20 cellular contexts compared by ENCODE assay signal in genomic region chr5:176371621-176372539, GRCh38. TPM values are rescaled to one million over a fixed set of nuclear protein-coding genes. Genes with fewer than 3 reads are reported as not detected.
A peak's percentile ranks its signal among the peaks of the same experiment; 100 is the strongest.
DNase-seq lines count a peak whose midpoint lies in the region; TF ChIP-seq lines count a peak whose summit lies in the region.
"Had no signal": no experiment of that assay in that cellular context is flagged by ENCODE, and none has a peak within 500 bp of the region (broad histone marks: within the 10 kb centered on the region; RNA-seq: fewer than 3 reads in every experiment).

No MANE protein-coding gene starts in this region.

- H3K27ac ChIP-seq in right atrium auricular region (peak overlapping the region; percentile 63 to 87), sigmoid colon (no peak overlapping the region)
- H3K27ac ChIP-seq: vagina had no signal

- TF ChIP-seq POLR2A in sigmoid colon (IDR thresholded peaks at IDR 0.05) = no peak

- peak; percentile 68 for DNase-seq in CD1c-positive myeloid dendritic cell (ENCODE audit: extremely low spot score)
- DNase-seq in SK-MEL-5 (ENCODE audit: low read depth, low spot score) = peak; percentile 28
- DNase-seq in right atrium auricular region (ENCODE audit: low spot score) = no peak
- DNase-seq in sigmoid colon = peak; percentile 46
- no peak for DNase-seq in stimulated activated CD4-positive, alpha-beta T cell treated with anti-CD3 and anti-CD28 coated beads, Interleukin-15, amount 100 ng/mL, for 24 hours
- DNase-seq in NCI-H524 (lab: John Stamatoyannopoulos, UW) = no peak
- DNase-seq in amniotic stem cell (lab: John Stamatoyannopoulos, UW) = no peak
- DNase-seq in stimulated activated CD4-positive, alpha-beta T cell treated with anti-CD3 and anti-CD28 coated beads, Interleukin-4, amount 100 ng/mL, for 4 hours = no peak
- DNase-seq: activated CD4-positive, alpha-beta memory T cell treated with anti-CD3 and anti-CD28 coated beads for 36 hours; activated naive CD8-positive, alpha-beta T cell treated with anti-CD3 and anti-CD28 coated beads, Interleukin-2, amount 50 U/mL, for 24 hours; activated T-cell treated with anti-CD3 and anti-CD28 coated beads, Interleukin-2, amount 50 U/mL, for 72 hours; COR-L47; effector memory CD4-positive, alpha-beta T cell; GDM1; NCI-H2029; NCI-H69; PC-3; spleen; stimulated activated naive B cell treated with anti-CD40 and anti-IgM and Interleukin-4, amounts not matched to agents 10 μg/mL and 1 μg/mL and 100 μg/mL, for 72 hours had no signal

- peaks cover 0 to 34% of the 10 kb centered on the region in 2 donors for H3K4me1 ChIP-seq in right atrium auricular region
- peaks cover 0 to 14% (median 11%) of the 10 kb centered on the region in 4 donors for H3K4me1 ChIP-seq in sigmoid colon
- H3K4me1 ChIP-seq: vagina had no signal

- 95 to 96% methylated on average over 13 of the region's 13 CpGs for WGBS in sigmoid colon, 2 donors

- in situ Hi-C loops in SK-MEL-5 (cut with HindIII; ENCODE audit: low pct_unique_long_range_greater_than_20kb, low sequenced_read_pairs) = no loop called here

- TF ChIP-seq CTCF in right atrium auricular region (IDR thresholded peaks at IDR 0.05) = no peak
- no peak for TF ChIP-seq CTCF in sigmoid colon (IDR thresholded peaks at IDR 0.05)

- H3K9me3 ChIP-seq in right atrium auricular region = no peaks in the 10 kb centered on the region
- no peaks in the 10 kb centered on the region for H3K9me3 ChIP-seq in sigmoid colon
- H3K9me3 ChIP-seq: spleen, vagina had no signal

- peaks cover 17% of the 10 kb centered on the region for H3K36me3 ChIP-seq in right atrium auricular region
- peaks cover 0 to 52% (median 10%) of the 10 kb centered on the region in 4 donors for H3K36me3 ChIP-seq in sigmoid colon

- TF ChIP-seq EP300 in sigmoid colon (IDR thresholded peaks at IDR 0.05) = no peak

- intact Hi-C loops in sigmoid colon (cut with DNase I) = no loop called here

- H3K4me3 ChIP-seq in right atrium auricular region (no peak overlapping the region), sigmoid colon (no peak overlapping the region)
- H3K4me3 ChIP-seq: spleen, vagina had no signal

- H3K27me3 ChIP-seq in right atrium auricular region (no peaks in the 10 kb centered on the region), sigmoid colon (no peaks in the 10 kb centered on the region)
- H3K27me3 ChIP-seq: spleen, vagina had no signal

RNA-seq across cellular contexts. Expression of gene ARL10, which starts 6.6 kb away (rescaled TPM):
- total RNA-seq in SK-MEL-5 (2014; rRNA removed; shearing (Covaris generic)) = 0.03 and 0.05 TPM in 2 replicates
- polyA plus RNA-seq in SK-MEL-5 (2015; cell fraction: cytosol; rRNA removed) = 0.02 TPM in 1 of 2 replicates, not detected in the other
- not detected in 2 replicates for polyA plus RNA-seq in SK-MEL-5 (2015; cell fraction: nucleus; rRNA removed)
- 1 to 10 TPM; 4.0 to 5.8 TPM for total RNA-seq in right atrium auricular region
- 10 to 100 TPM in 2 of 4 donors, 1 to 10 TPM in 2; 5.6 to 16.9 (median 10.5) TPM for total RNA-seq in sigmoid colon
- 1 to 10 TPM in 1 of 3 donors, under 1 TPM in 2; 0.23 to 1.8 (median 0.60) TPM for polyA plus RNA-seq in sigmoid colon

RNA-seq across cellular contexts. Expression of gene KIAA1191, which starts 10.3 kb away (rescaled TPM):
- 30.6 and 39.5 TPM in 2 replicates for total RNA-seq in SK-MEL-5 (2014; rRNA removed; shearing (Covaris generic))
- polyA plus RNA-seq in SK-MEL-5 (2015; cell fraction: cytosol; rRNA removed) = 71.0 and 85.6 TPM in 2 replicates
- 28.4 and 35.1 TPM in 2 replicates for polyA plus RNA-seq in SK-MEL-5 (2015; cell fraction: nucleus; rRNA removed)
- total RNA-seq in right atrium auricular region (100 to 1,000 TPM; 118 to 141 TPM), sigmoid colon (100 to 1,000 TPM in 3 of 4 donors, 10 to 100 TPM in 1; 88.8 to 117 (median 108) TPM)
- 100 to 1,000 TPM in 1 of 3 donors, 10 to 100 TPM in 2; 41.0 to 112 (median 62.5) TPM for polyA plus RNA-seq in sigmoid colon

RNA-seq across cellular contexts. Expression of gene NOP16, which starts 16.5 kb away (rescaled TPM):
- total RNA-seq in SK-MEL-5 (2014; rRNA removed; shearing (Covaris generic)) = 31.8 and 32.0 TPM in 2 replicates
- 45.6 and 52.4 TPM in 2 replicates for polyA plus RNA-seq in SK-MEL-5 (2015; cell fraction: cytosol; rRNA removed)
- polyA plus RNA-seq in SK-MEL-5 (2015; cell fraction: nucleus; rRNA removed) = 91.7 and 121 TPM in 2 replicates
- total RNA-seq in right atrium auricular region (10 to 100 TPM; 11.8 to 16.0 TPM), sigmoid colon (10 to 100 TPM in 1 of 4 donors, 1 to 10 TPM in 3; 4.4 to 17.8 (median 9.6) TPM)
- 10 to 100 TPM; 21.3 to 50.7 (median 22.2) TPM for polyA plus RNA-seq in sigmoid colon

RNA-seq across cellular contexts. Expression of gene HIGD2A, which starts 16.7 kb away (rescaled TPM):
- 210 and 216 TPM in 2 replicates for total RNA-seq in SK-MEL-5 (2014; rRNA removed; shearing (Covaris generic))
- polyA plus RNA-seq in SK-MEL-5 (2015; cell fraction: cytosol; rRNA removed) = 227 and 259 TPM in 2 replicates
- polyA plus RNA-seq in SK-MEL-5 (2015; cell fraction: nucleus; rRNA removed) = 28.6 and 35.7 TPM in 2 replicates
- 100 to 1,000 TPM; 231 to 249 TPM for total RNA-seq in right atrium auricular region
- 100 to 1,000 TPM; 201 to 249 (median 235) TPM for total RNA-seq in sigmoid colon
- polyA plus RNA-seq in sigmoid colon = 100 to 1,000 TPM; 207 to 457 (median 354) TPM

RNA-seq across cellular contexts. Expression of gene CLTB, which starts 44.5 kb away (rescaled TPM):
- 51.5 and 58.3 TPM in 2 replicates for total RNA-seq in SK-MEL-5 (2014; rRNA removed; shearing (Covaris generic))
- polyA plus RNA-seq in SK-MEL-5 (2015; cell fraction: cytosol; rRNA removed) = 46.9 and 50.4 TPM in 2 replicates
- polyA plus RNA-seq in SK-MEL-5 (2015; cell fraction: nucleus; rRNA removed) = 8.1 and 9.4 TPM in 2 replicates
- total RNA-seq in right atrium auricular region (100 to 1,000 TPM; 241 to 341 TPM), sigmoid colon (100 to 1,000 TPM; 129 to 163 (median 156) TPM)
- 100 to 1,000 TPM; 274 to 403 (median 280) TPM for polyA plus RNA-seq in sigmoid colon

Comparison
In these comparisons a context has a peak if more than half of its experiments do, and no peak if none do; other contexts are left out.
1. DNase-seq: peak in CD1c-positive myeloid dendritic cell (single experiment), SK-MEL-5 (single experiment) and sigmoid colon (single experiment); none in right atrium auricular region (single experiment), stimulated activated CD4-positive, alpha-beta T cell treated with anti-CD3 and anti-CD28 coated beads, Interleukin-15, amount 100 ng/mL, for 24 hours (single experiment), NCI-H524 (0 of 2), amniotic stem cell (single experiment) and stimulated activated CD4-positive, alpha-beta T cell treated with anti-CD3 and anti-CD28 coated beads, Interleukin-4, amount 100 ng/mL, for 4 hours (0 of 2).
2. H3K27ac ChIP-seq: peak in right atrium auricular region (2 of 2); none in sigmoid colon (0 of 4).